Comparison of ENCODE assay signal across 1 cellular context in the genomic region with DNA sequence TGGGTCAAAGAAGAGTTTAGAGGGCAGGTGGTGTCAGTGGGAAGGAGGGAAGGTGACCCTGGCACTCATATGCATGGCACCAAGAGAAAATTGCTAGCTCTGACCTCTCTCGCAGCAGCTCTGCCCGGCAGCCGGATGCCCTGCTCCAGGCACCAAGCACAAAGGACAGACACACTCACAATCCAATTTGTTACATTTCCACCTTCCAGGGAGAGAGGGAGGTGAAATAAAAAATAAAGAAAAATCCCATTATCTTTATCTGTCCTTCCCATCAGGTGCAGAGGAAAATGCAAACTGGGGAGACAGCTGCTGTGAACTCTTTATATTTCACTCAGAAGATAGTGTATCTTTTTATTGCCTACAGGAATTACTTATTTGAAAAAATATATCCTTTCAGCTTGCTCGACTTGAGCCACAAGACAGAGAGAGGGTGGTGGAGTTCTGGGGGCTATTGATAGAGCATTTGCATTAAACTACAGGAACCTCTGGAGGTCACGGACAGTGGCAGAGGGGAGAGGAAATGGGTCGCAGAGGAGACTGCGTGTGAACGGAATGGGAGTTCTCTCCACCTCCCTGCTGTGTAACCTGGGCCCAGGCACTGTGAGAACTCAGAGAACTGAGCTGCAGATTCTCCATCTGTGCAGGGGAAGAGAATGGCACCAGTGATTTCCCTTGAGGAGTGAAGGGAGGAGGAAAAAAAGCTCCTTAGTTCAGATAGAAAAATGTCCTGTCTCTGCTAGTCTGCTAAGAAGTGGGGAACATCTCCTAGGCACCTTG.
TF ChIP-seq lines count a peak whose summit lies in the region.

No MANE protein-coding gene starts in this region.

TF ChIP-seq in SK-N-SH treated with all-trans-retinoic acid at 6 μM for 48 hours, 23 proteins besides CTCF, POLR2A, EP300 and RAD21 (continued from another document):
- TF ChIP-seq, protein P1, sequence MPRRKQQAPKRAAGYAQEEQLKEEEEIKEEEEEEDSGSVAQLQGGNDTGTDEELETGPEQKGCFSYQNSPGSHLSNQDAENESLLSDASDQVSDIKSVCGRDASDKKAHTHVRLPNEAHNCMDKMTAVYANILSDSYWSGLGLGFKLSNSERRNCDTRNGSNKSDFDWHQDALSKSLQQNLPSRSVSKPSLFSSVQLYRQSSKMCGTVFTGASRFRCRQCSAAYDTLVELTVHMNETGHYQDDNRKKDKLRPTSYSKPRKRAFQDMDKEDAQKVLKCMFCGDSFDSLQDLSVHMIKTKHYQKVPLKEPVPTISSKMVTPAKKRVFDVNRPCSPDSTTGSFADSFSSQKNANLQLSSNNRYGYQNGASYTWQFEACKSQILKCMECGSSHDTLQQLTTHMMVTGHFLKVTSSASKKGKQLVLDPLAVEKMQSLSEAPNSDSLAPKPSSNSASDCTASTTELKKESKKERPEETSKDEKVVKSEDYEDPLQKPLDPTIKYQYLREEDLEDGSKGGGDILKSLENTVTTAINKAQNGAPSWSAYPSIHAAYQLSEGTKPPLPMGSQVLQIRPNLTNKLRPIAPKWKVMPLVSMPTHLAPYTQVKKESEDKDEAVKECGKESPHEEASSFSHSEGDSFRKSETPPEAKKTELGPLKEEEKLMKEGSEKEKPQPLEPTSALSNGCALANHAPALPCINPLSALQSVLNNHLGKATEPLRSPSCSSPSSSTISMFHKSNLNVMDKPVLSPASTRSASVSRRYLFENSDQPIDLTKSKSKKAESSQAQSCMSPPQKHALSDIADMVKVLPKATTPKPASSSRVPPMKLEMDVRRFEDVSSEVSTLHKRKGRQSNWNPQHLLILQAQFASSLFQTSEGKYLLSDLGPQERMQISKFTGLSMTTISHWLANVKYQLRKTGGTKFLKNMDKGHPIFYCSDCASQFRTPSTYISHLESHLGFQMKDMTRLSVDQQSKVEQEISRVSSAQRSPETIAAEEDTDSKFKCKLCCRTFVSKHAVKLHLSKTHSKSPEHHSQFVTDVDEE (CRISPR knock-in tag; IDR thresholded peaks at IDR 0.05): no peak
- no peak for TF ChIP-seq SNAI2 (CRISPR knock-in tag; IDR thresholded peaks at IDR 0.05)
- TF ChIP-seq, protein P2, sequence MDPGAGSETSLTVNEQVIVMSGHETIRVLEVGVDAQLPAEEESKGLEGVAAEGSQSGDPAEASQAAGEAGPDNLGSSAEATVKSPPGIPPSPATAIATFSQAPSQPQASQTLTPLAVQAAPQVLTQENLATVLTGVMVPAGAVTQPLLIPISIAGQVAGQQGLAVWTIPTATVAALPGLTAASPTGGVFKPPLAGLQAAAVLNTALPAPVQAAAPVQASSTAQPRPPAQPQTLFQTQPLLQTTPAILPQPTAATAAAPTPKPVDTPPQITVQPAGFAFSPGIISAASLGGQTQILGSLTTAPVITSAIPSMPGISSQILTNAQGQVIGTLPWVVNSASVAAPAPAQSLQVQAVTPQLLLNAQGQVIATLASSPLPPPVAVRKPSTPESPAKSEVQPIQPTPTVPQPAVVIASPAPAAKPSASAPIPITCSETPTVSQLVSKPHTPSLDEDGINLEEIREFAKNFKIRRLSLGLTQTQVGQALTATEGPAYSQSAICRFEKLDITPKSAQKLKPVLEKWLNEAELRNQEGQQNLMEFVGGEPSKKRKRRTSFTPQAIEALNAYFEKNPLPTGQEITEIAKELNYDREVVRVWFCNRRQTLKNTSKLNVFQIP (CRISPR knock-in tag; IDR thresholded peaks at IDR 0.05; ENCODE audit: borderline replicate concordance, low read depth): no peak
- TF ChIP-seq CSRNP3 (CRISPR knock-in tag; IDR thresholded peaks at IDR 0.05): no peak
TF ChIP-seq in SK-N-SH treated with all-trans-retinoic acid at 6 μM for 48 hours: peak in this region for 0.
